Comparison of ENCODE assay signal across 9 cellular contexts in genomic region chr19:610071-610800, GRCh38. TPM values are rescaled to one million over a fixed set of nuclear protein-coding genes. Genes with fewer than 3 reads are reported as not detected.
DNase-seq lines count a peak whose midpoint lies in the region; ATAC-seq and TF ChIP-seq lines count a peak whose summit lies in the region.
"Had no signal": no experiment of that assay in that cellular context is flagged by ENCODE, and none has a peak within 500 bp of the region (broad histone marks: within the 10 kb centered on the region; RNA-seq: fewer than 3 reads in every experiment).

No MANE protein-coding gene starts in this region.

- peak overlapping the region; percentile 86 to 99 (median 94) for H3K4me3 Mint-ChIP-seq in CD4-positive, alpha-beta memory T cell
- peak overlapping the region; percentile 81 to 99 (median 95) for H3K4me3 Mint-ChIP-seq in naive thymus-derived CD8-positive, alpha-beta T cell
- H3K4me3 Mint-ChIP-seq in progenitor cell of endocrine pancreas (ENCODE audit: low read depth) = no peak overlapping the region

- peaks cover 0 to 12% of the 10 kb centered on the region in 2 donors for H3K36me3 Mint-ChIP-seq in CD4-positive, alpha-beta memory T cell
- peaks cover 0 to 5% (median 0%) of the 10 kb centered on the region in 3 donors for H3K36me3 Mint-ChIP-seq in naive thymus-derived CD8-positive, alpha-beta T cell
- peaks cover 5% of the 10 kb centered on the region for H3K36me3 Mint-ChIP-seq in progenitor cell of endocrine pancreas (ENCODE audit: insufficient read depth)

- WGBS in adrenal gland, 4 donors = 21 to 35% (median 22%) methylated on average over 15 to 38 of the region's 38 CpGs; no CpG with 5 or more reads in 1 of the 4 donors

- H3K27ac ChIP-seq in CD4-positive, alpha-beta memory T cell (ENCODE audit: low read depth, low read length) = peak overlapping the region; percentile 51
- peak overlapping the region; percentile 16 to 92 (median 64) for H3K27ac ChIP-seq in adrenal gland

- intact Hi-C loops in CD4-positive, alpha-beta memory T cell (cut with micrococcal nuclease) = loop anchor here (1.0 to 5.0 kb wide), 4 partner anchors 21 to 78 kb away; partner anchors contain the start of genes CDC34, HCN2 and POLRMT
- intact Hi-C loops in adrenal gland (cut with DNase I) = no loop called here

- no peaks in the 10 kb centered on the region for H3K27me3 Mint-ChIP-seq in CD4-positive, alpha-beta memory T cell
- peaks cover 0 to 1% (median 0%) of the 10 kb centered on the region in 5 donors for H3K27me3 Mint-ChIP-seq in naive thymus-derived CD8-positive, alpha-beta T cell
- no peaks in the 10 kb centered on the region for H3K27me3 Mint-ChIP-seq in progenitor cell of endocrine pancreas

- TF ChIP-seq POLR2A in NB4 (IDR thresholded peaks at IDR 0.05; ENCODE audit: extremely low read depth, insufficient read length) (no peak), adrenal gland (IDR thresholded peaks at IDR 0.05) (no peak)

- H3K4me3 ChIP-seq in CD4-positive, alpha-beta memory T cell (ENCODE audit: low read length in 2 of 2) = peak overlapping the region; percentile 39 to 71
- H3K4me3 ChIP-seq in NB4 (ENCODE audit: low read depth, low read length) (peak overlapping the region; percentile 21), adrenal gland (peak overlapping the region in 1 of 4 donors; percentile 50)

- H3K36me3 ChIP-seq in CD4-positive, alpha-beta memory T cell (ENCODE audit: insufficient read depth, low read length) = no peaks in the 10 kb centered on the region
- no peaks in the 10 kb centered on the region for H3K36me3 ChIP-seq in adrenal gland (replicated peaks in 1 of 2)

- H3K9me3 Mint-ChIP-seq in CD4-positive, alpha-beta memory T cell = no peaks in the 10 kb centered on the region
- H3K9me3 Mint-ChIP-seq in naive thymus-derived CD8-positive, alpha-beta T cell = no peaks in the 10 kb centered on the region
- H3K9me3 Mint-ChIP-seq in progenitor cell of endocrine pancreas (ENCODE audit: low read depth) = no peaks in the 10 kb centered on the region

- POLR2A ChIA-PET in CD4-positive, alpha-beta memory T cell (lab: Charles Lee; ENCODE audit: partially characterized antibody) = interaction anchor here (0.7 to 2.9 kb wide), 12 partner anchors 14 to 410 kb away, joined by 3 to 28 read pairs (median 4); partner anchors contain the start of genes CDC34 and POLRMT
- POLR2A ChIA-PET in naive thymus-derived CD8-positive, alpha-beta T cell (lab: Charles Lee) = interaction anchor here (0.6 to 2.5 kb wide), 6 partner anchors 15 to 92 kb away, joined by 3 to 10 read pairs (median 5); partner anchors contain the start of gene RNF126

- H3K4me1 Mint-ChIP-seq in CD4-positive, alpha-beta memory T cell = peaks cover 7 to 37% (median 21%) of the 10 kb centered on the region in 4 donors
- H3K4me1 Mint-ChIP-seq in naive thymus-derived CD8-positive, alpha-beta T cell = peaks cover 9 to 26% (median 16%) of the 10 kb centered on the region in 4 donors
- H3K4me1 Mint-ChIP-seq in progenitor cell of endocrine pancreas (ENCODE audit: low read depth) = no peaks in the 10 kb centered on the region

- ATAC-seq in naive thymus-derived CD8-positive, alpha-beta T cell = peak; percentile 53 to 64
- ATAC-seq in HG03469 (IDR thresholded peaks at IDR 0.05; ENCODE audit: unreplicated experiment) = no peak

- H3K27ac Mint-ChIP-seq in CD4-positive, alpha-beta memory T cell = peak overlapping the region; percentile 76 to 100 (median 96)
- peak overlapping the region; percentile 81 to 99 (median 94) for H3K27ac Mint-ChIP-seq in naive thymus-derived CD8-positive, alpha-beta T cell
- H3K27ac Mint-ChIP-seq in progenitor cell of endocrine pancreas = no peak overlapping the region

- H3K4me1 ChIP-seq in CD4-positive, alpha-beta memory T cell (ENCODE audit: insufficient read depth, low read length) = peaks cover 25% of the 10 kb centered on the region
- peaks cover 14 to 15% of the 10 kb centered on the region in 2 donors for H3K4me1 ChIP-seq in adrenal gland (replicated peaks in 1 of 2)

- no peaks in the 10 kb centered on the region for H3K9me3 ChIP-seq in CD4-positive, alpha-beta memory T cell (ENCODE audit: control insufficient read depth in 1 of 2, low read length in 2 of 2)
- no peaks in the 10 kb centered on the region for H3K9me3 ChIP-seq in adrenal gland (replicated peaks in 1 of 3)

- DNase-seq in CD4-positive, alpha-beta memory T cell = peak; percentile 33 to 76 (median 46)
- DNase-seq in NB4 (ENCODE audit: low read depth) (peak; percentile 54), adrenal gland (peak in 3 of 7 donors; percentile 53 to 71 (median 58)), cortex of kidney (lab: John Stamatoyannopoulos, UW) (no peak), dermis blood vessel endothelial cell (no peak), progenitor cell of endocrine pancreas (ENCODE audit: low spot score, unreplicated experiment) (no peak)
- peak in 8 of 10 donors; percentile 18 to 56 (median 43) for DNase-seq in naive thymus-derived CD8-positive, alpha-beta T cell
- DNase-seq: occipital lobe had no signal

- H3K27me3 ChIP-seq in CD4-positive, alpha-beta memory T cell (ENCODE audit: insufficient read depth, low read length) = no peaks in the 10 kb centered on the region
- H3K27me3 ChIP-seq in adrenal gland = no peaks in the 10 kb centered on the region

- CTCF ChIA-PET in CD4-positive, alpha-beta memory T cell (lab: Charles Lee; ENCODE audit: partially characterized antibody) = no interaction called here

- TF ChIP-seq CTCF in NB4 (IDR thresholded peaks at IDR 0.05; ENCODE audit: low read depth, low read length) (no peak), adrenal gland (IDR thresholded peaks at IDR 0.05) (no peak), progenitor cell of endocrine pancreas (IDR thresholded peaks at IDR 0.05; ENCODE audit: unreplicated experiment) (no peak)

RNA-seq across cellular contexts. Expression of gene HCN2, which starts 20.6 kb away (rescaled TPM):
- 1 to 10 TPM; 2.5 to 2.9 TPM for total RNA-seq in CD4-positive, alpha-beta memory T cell
- polyA plus RNA-seq in CD4-positive, alpha-beta memory T cell = not detected
- total RNA-seq in adrenal gland (1 to 10 TPM in 7 of 8 donors, under 1 TPM in 1; 0.74 to 9.1 (median 7.6) TPM), dermis blood vessel endothelial cell (0.34 and 0.70 TPM in 2 replicates), progenitor cell of endocrine pancreas (0.34 and 0.47 TPM in 2 replicates)
- polyA plus RNA-seq in adrenal gland = 1 to 10 TPM in 2 of 3 donors, under 1 TPM in 1; 0.98 to 2.5 (median 1.1) TPM
- total RNA-seq in naive thymus-derived CD8-positive, alpha-beta T cell = under 1 TPM; 0.49 to 0.68 TPM
- polyA plus RNA-seq in naive thymus-derived CD8-positive, alpha-beta T cell = under 1 TPM in 2 of 3 donors, not detected in 1; 0.03 to 0.06 TPM

RNA-seq across cellular contexts. Expression of gene POLRMT, which starts 23.1 kb away (rescaled TPM):
- 100 to 1,000 TPM in 1 of 2 experiments, 10 to 100 TPM in 1; 98.9 to 103 TPM for total RNA-seq in CD4-positive, alpha-beta memory T cell
- polyA plus RNA-seq in CD4-positive, alpha-beta memory T cell = 10 to 100 TPM; 31.6 to 58.4 TPM
- total RNA-seq in adrenal gland (10 to 100 TPM; 26.3 to 61.4 (median 40.6) TPM), dermis blood vessel endothelial cell (29.1 and 37.6 TPM in 2 replicates), progenitor cell of endocrine pancreas (62.9 and 68.4 TPM in 2 replicates)
- polyA plus RNA-seq in adrenal gland = 100 to 1,000 TPM in 2 of 3 donors, 10 to 100 TPM in 1; 42.7 to 371 (median 178) TPM
- 10 to 100 TPM; 88.4 to 92.3 TPM for total RNA-seq in naive thymus-derived CD8-positive, alpha-beta T cell
- polyA plus RNA-seq in naive thymus-derived CD8-positive, alpha-beta T cell = 10 to 100 TPM; 33.2 to 71.1 (median 37.4) TPM

RNA-seq across cellular contexts. Expression of gene FGF22, which starts 29.4 kb away (rescaled TPM):
- 1 to 10 TPM; 1.8 to 1.9 TPM for total RNA-seq in CD4-positive, alpha-beta memory T cell
- not detected for polyA plus RNA-seq in CD4-positive, alpha-beta memory T cell
- total RNA-seq in adrenal gland (under 1 TPM in 4 of 8 donors, not detected in 4; 0.14 to 0.32 (median 0.29) TPM), dermis blood vessel endothelial cell (not detected in 2 replicates), progenitor cell of endocrine pancreas (0.43 and 0.49 TPM in 2 replicates)
- 1 to 10 TPM in 1 of 3 donors, under 1 TPM in 1, not detected in 1; 0.51 to 1.2 TPM for polyA plus RNA-seq in adrenal gland
- total RNA-seq in naive thymus-derived CD8-positive, alpha-beta T cell = 1 to 10 TPM; 2.4 to 2.6 TPM
- not detected for polyA plus RNA-seq in naive thymus-derived CD8-positive, alpha-beta T cell

RNA-seq across cellular contexts. Expression of gene BSG, which starts 37.8 kb away (rescaled TPM):
- 100 to 1,000 TPM; 150 to 151 TPM for total RNA-seq in CD4-positive, alpha-beta memory T cell
- 100 to 1,000 TPM; 332 to 346 TPM for polyA plus RNA-seq in CD4-positive, alpha-beta memory T cell
- total RNA-seq in adrenal gland = 1,000 to 10,000 TPM in 1 of 8 donors, 100 to 1,000 TPM in 7; 705 to 1,372 (median 832) TPM
- polyA plus RNA-seq in adrenal gland = 1,000 to 10,000 TPM in 2 of 3 donors, 100 to 1,000 TPM in 1; 481 to 2,214 (median 1,591) TPM
- 100 to 1,000 TPM; 106 to 107 TPM for total RNA-seq in naive thymus-derived CD8-positive, alpha-beta T cell
- 100 to 1,000 TPM; 282 to 313 (median 309) TPM for polyA plus RNA-seq in naive thymus-derived CD8-positive, alpha-beta T cell
- 356 and 480 TPM in 2 replicates for total RNA-seq in dermis blood vessel endothelial cell
- total RNA-seq in progenitor cell of endocrine pancreas = 464 and 472 TPM in 2 replicates

RNA-seq across cellular contexts. Expression of gene RNF126, which starts 52.8 kb away (rescaled TPM):
- 100 to 1,000 TPM; 105 to 112 TPM for total RNA-seq in CD4-positive, alpha-beta memory T cell
- polyA plus RNA-seq in CD4-positive, alpha-beta memory T cell = 10 to 100 TPM; 82.3 to 95.6 TPM
- total RNA-seq in adrenal gland (10 to 100 TPM; 28.4 to 76.4 (median 43.1) TPM), dermis blood vessel endothelial cell (25.0 and 38.8 TPM in 2 replicates), progenitor cell of endocrine pancreas (37.3 and 39.2 TPM in 2 replicates)
- polyA plus RNA-seq in adrenal gland = 10 to 100 TPM in 2 of 3 donors, 1 to 10 TPM in 1; 9.3 to 53.5 (median 51.6) TPM
- 100 to 1,000 TPM; 122 to 125 TPM for total RNA-seq in naive thymus-derived CD8-positive, alpha-beta T cell
- polyA plus RNA-seq in naive thymus-derived CD8-positive, alpha-beta T cell = 10 to 100 TPM; 56.2 to 70.7 (median 61.0) TPM

Comparison
In these comparisons a context has a peak if more than half of its experiments do, and no peak if none do; other contexts are left out.
1. DNase-seq: peak in CD4-positive, alpha-beta memory T cell (5 of 5), NB4 (single experiment) and naive thymus-derived CD8-positive, alpha-beta T cell (8 of 10); none in cortex of kidney (single experiment), dermis blood vessel endothelial cell (single experiment) and progenitor cell of endocrine pancreas (single experiment).